In genomic region chr10:99369126-99369525, GRCh38 we compare ENCODE assay signal across 13 cellular contexts. TPM values are rescaled to one million over a fixed set of nuclear protein-coding genes. Genes with fewer than 3 reads are reported as not detected.
"Had no signal": no experiment of that assay in that cellular context is flagged by ENCODE, and none has a peak within 500 bp of the region (broad histone marks: within the 10 kb centered on the region; RNA-seq: fewer than 3 reads in every experiment).

No MANE protein-coding gene starts in this region.

- H3K9me3 Mint-ChIP-seq: activated B cell treated with CpG ODN at 0.5 μM for 24 hours; activated CD4-positive, alpha-beta T cell treated with anti-CD3 and anti-CD28 coated beads, Interleukin-2, amount 10 ng/mL, durations not matched to agents 24 days and 14 days; mesothelial cell of epicardium; T-helper 1 cell treated with Interleukin-12 subunit alpha and Interleukin-12 subunit beta and Interleukin-4 antibody, amounts not matched to agents 30 μg/mL and 1 μg/mL, for 36 hours had no signal

- DNase-seq: activated B cell treated with CpG ODN at 0.5 μM for 24 hours; activated CD4-positive, alpha-beta T cell treated with anti-CD3 and anti-CD28 coated beads, Interleukin-2, amount 10 ng/mL, durations not matched to agents 24 days and 14 days; activated naive CD4-positive, alpha-beta T cell treated with anti-CD3 and anti-CD28 coated beads, Interleukin-2, amount 50 U/mL, for 16 hours; amniotic stem cell; esophagus squamous epithelium; kidney; retina; small intestine; stomach had no signal

- H3K27ac ChIP-seq: esophagus squamous epithelium, gastroesophageal sphincter, parathyroid adenoma, stomach had no signal

- H3K9ac ChIP-seq: parathyroid adenoma had no signal

- H3K4me3 Mint-ChIP-seq: activated B cell treated with CpG ODN at 0.5 μM for 24 hours; activated CD4-positive, alpha-beta T cell treated with anti-CD3 and anti-CD28 coated beads, Interleukin-2, amount 10 ng/mL, durations not matched to agents 24 days and 14 days; mesothelial cell of epicardium; T-helper 1 cell treated with Interleukin-12 subunit alpha and Interleukin-12 subunit beta and Interleukin-4 antibody, amounts not matched to agents 30 μg/mL and 1 μg/mL, for 36 hours had no signal

- H3K4me1 ChIP-seq: esophagus squamous epithelium, gastroesophageal sphincter had no signal

- H3K4me3 ChIP-seq: esophagus squamous epithelium, gastroesophageal sphincter, stomach had no signal

- H3K27me3 ChIP-seq: esophagus squamous epithelium, gastroesophageal sphincter, stomach had no signal

- H3K36me3 Mint-ChIP-seq: mesothelial cell of epicardium had no signal

- H3K27ac Mint-ChIP-seq: activated B cell treated with CpG ODN at 0.5 μM for 24 hours; activated CD4-positive, alpha-beta T cell treated with anti-CD3 and anti-CD28 coated beads, Interleukin-2, amount 10 ng/mL, durations not matched to agents 24 days and 14 days; mesothelial cell of epicardium; T-helper 1 cell treated with Interleukin-12 subunit alpha and Interleukin-12 subunit beta and Interleukin-4 antibody, amounts not matched to agents 30 μg/mL and 1 μg/mL, for 36 hours had no signal

- H3K36me3 ChIP-seq: esophagus squamous epithelium, gastroesophageal sphincter, stomach had no signal

- H3K9me3 ChIP-seq: esophagus squamous epithelium, gastroesophageal sphincter, stomach had no signal

RNA-seq across cellular contexts. Expression of gene CNNM1, which starts 40.0 kb away (rescaled TPM):
- total RNA-seq: activated B cell treated with CpG ODN at 0.5 μM for 24 hours had no signal
